Comparison of ENCODE assay signal across 1 cellular context in the genomic region with DNA sequence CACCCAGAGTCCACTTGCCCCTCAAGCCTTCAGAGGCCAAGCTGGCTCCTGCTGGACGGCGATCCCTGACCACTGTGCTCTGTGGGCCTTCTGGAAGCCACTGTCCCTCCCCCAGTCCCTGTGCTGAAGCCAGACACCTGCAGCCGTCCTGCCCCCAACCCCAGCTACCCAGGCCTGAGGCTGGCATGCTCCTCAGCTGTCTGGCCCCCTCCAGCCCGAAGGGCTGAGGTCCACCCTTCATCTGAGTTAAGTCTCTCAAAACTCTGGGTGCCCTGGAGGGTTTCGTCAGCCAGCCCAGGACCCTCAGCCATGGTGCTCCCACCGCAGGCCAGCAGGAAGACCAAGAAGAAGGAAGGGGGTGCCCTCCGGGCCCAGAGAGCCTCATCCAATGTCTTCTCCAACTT.
TF ChIP-seq lines count a peak whose summit lies in the region.

No MANE protein-coding gene starts in this region.

TF ChIP-seq in IMR-90, 13 proteins besides CTCF, POLR2A, EP300 and RAD21:
- TF ChIP-seq FOS (IDR thresholded peaks at IDR 0.05; ENCODE audit: low read depth, low read length) (no peak), SMC3 (IDR thresholded peaks at IDR 0.05; ENCODE audit: low read depth, low read length) (no peak), CEBPB (IDR thresholded peaks at IDR 0.05; ENCODE audit: low read depth, low read length) (no peak), MAFK (IDR thresholded peaks at IDR 0.05; ENCODE audit: low read depth, low read length) (no peak)
